In the genomic region with DNA sequence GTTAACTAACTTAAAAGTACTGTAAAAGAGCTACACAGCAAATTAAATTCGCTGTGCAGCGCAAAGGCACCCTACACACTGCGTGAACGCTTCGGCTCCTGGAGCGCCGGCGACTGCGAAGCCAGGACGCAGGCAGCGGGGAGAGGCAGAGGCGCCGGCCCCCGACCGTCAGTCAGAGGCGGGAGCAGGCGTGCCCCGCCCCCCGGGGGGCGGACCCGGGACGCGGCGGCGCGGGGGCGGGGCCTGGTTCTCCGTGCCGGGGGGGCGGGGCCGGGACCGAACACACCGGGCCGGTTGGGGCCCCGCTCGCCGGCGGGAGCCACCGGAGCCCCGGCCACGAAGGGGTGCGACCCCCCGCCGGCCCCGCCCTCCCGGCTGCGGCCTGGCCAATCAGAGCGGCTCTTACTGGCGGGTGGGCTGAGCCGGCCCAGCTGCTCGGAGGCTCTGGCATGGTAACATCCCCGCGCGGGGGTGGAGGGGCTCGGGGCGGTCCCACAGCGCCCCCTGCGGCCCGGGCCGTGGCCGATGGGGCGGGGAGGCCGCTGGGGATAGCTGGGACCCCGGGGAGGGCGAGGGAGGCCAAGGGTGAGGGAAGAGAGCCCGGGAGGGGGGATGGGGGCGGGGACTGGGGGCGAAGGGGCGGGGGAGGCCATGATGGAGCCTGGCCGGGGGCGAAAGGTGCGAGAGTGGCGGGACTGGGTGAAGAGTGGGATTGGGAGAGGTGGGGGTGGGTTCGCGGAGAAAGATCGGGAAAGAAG, we compare ENCODE assay signal across 8 cellular contexts. TPM values are rescaled to one million over a fixed set of nuclear protein-coding genes. Genes with fewer than 3 reads are reported as not detected.
DNase-seq lines count a peak whose midpoint lies in the region; ATAC-seq and TF ChIP-seq lines count a peak whose summit lies in the region.

A gene (plus strand): TSS at position 420 of the 758 bp plus-strand sequence. CDS start 30 bp downstream, at position 450.

- no peaks in the 10 kb centered on the region for H3K27me3 ChIP-seq in layer of hippocampus (ENCODE audit: control insufficient read depth, insufficient read depth, low read length)

- TF ChIP-seq CTCF in AG09319 (IDR thresholded peaks at IDR 0.05; ENCODE audit: low read depth, low read length) = peak; percentile 17

- DNase-seq in AG09319 (ENCODE audit: extremely low read depth, low read depth) (peak; percentile 57), NCI-H345 (lab: John Stamatoyannopoulos, UW) (peak; percentile 73), cerebellum (ENCODE audit: low spot score) (peak; percentile 94)
- DNase-seq in activated CD4-positive, alpha-beta T cell treated with anti-CD3 and anti-CD28 coated beads for 1 hour = peak; percentile 75
- peak; percentile 72 to 83 for DNase-seq in stimulated activated CD4-positive, alpha-beta T cell treated with anti-CD3 and anti-CD28 coated beads, Interleukin-1b, Interleukin-23, amount 100 ng/mL, for 4 hours (ENCODE audit: low read depth in 2 of 2)

- peak within 1 kb of the TSS; percentile 79 for H3K27ac ChIP-seq in layer of hippocampus (ENCODE audit: low read depth, low read length)

- ATAC-seq in GM18907 (IDR thresholded peaks at IDR 0.05; ENCODE audit: unreplicated experiment) (peak; percentile 69), HG03139 (IDR thresholded peaks at IDR 0.05; ENCODE audit: unreplicated experiment) (peak; percentile 54)

RNA-seq across cellular contexts. Expression of the gene that starts here (rescaled TPM):
- total RNA-seq in cerebellum = 22.8 TPM

Comparison
In these comparisons a context has a peak if more than half of its experiments do, and no peak if none do; other contexts are left out.
1. Peak in every context shown above with its lines: DNase-seq, ATAC-seq and H3K27ac ChIP-seq.